In genomic region chr16:54685682-54686081, GRCh38 we compare ENCODE assay signal across 31 cellular contexts.
"Had no signal": no experiment of that assay in that cellular context is flagged by ENCODE, and none has a peak within 500 bp of the region (broad histone marks: within the 10 kb centered on the region; RNA-seq: fewer than 3 reads in every experiment).

No MANE protein-coding gene starts in this region.

- H3K4me1 ChIP-seq: parathyroid adenoma, psoas muscle, spleen, suprapubic skin, testis, tibial artery, transverse colon, upper lobe of right lung, uterus had no signal

- ATAC-seq: naive thymus-derived CD8-positive, alpha-beta T cell; natural killer cell treated with Interleukin-12 subunit alpha and Interleukin-12 subunit beta and Interleukin-15 and Interleukin-18, amount 100 ng/mL, for 72 hours; psoas muscle; right cardiac atrium; sciatic nerve; stimulated activated memory B cell treated with anti-CD40 and anti-IgM and Interleukin-4, amounts not matched to agents 10 μg/mL and 1 μg/mL and 100 μg/mL, for 72 hours; stimulated activated naive CD8-positive, alpha-beta T cell treated with anti-CD3 and anti-CD28 coated beads, Interleukin-15, amount 100 ng/mL, for 72 hours; stimulated activated naive CD8-positive, alpha-beta T cell treated with anti-CD3 and anti-CD28 coated beads, Interleukin-15, Interleukin-2, amounts not matched to agents 100 U/mL and 50 U/mL, for 24 hours; upper lobe of right lung had no signal

- H3K27me3 Mint-ChIP-seq: stimulated activated memory B cell treated with anti-CD40 and anti-IgM and Interleukin-4, amounts not matched to agents 10 μg/mL and 1 μg/mL and 100 μg/mL, for 72 hours had no signal

- H3K4me3 Mint-ChIP-seq: naive thymus-derived CD8-positive, alpha-beta T cell; natural killer cell treated with Interleukin-12 subunit alpha and Interleukin-12 subunit beta and Interleukin-15 and Interleukin-18, amount 100 ng/mL, for 72 hours; neural progenitor cell; stimulated activated memory B cell treated with anti-CD40 and anti-IgM and Interleukin-4, amounts not matched to agents 10 μg/mL and 1 μg/mL and 100 μg/mL, for 72 hours; stimulated activated naive CD8-positive, alpha-beta T cell treated with anti-CD3 and anti-CD28 coated beads, Interleukin-15, amount 100 ng/mL, for 72 hours; type B pancreatic cell had no signal

- H3K27me3 ChIP-seq: neural progenitor cell, ovary, suprapubic skin, testis, tibial artery, transverse colon, upper lobe of right lung, uterus had no signal

- H3K36me3 ChIP-seq: neural progenitor cell, ovary, spleen, suprapubic skin, tibial artery, transverse colon, upper lobe of right lung, uterus had no signal

- H3K4me3 ChIP-seq: neural progenitor cell, ovary, psoas muscle, skin epidermis, smooth muscle cell, spleen, suprapubic skin, testis, tibial artery, transverse colon, upper lobe of right lung, uterus had no signal

- DNase-seq: naive thymus-derived CD8-positive, alpha-beta T cell; occipital lobe; ovary; posterior cingulate gyrus; psoas muscle; right cardiac atrium; spleen; stimulated activated CD4-positive, alpha-beta T cell treated with anti-CD3 and anti-CD28 coated beads, Interleukin-12 subunit alpha, Interleukin-12 subunit beta, amount 100 ng/mL, for 4 hours; stimulated activated CD4-positive, alpha-beta T cell treated with anti-CD3 and anti-CD28 coated beads, Interleukin-1b, Interleukin-23, amount 100 ng/mL, for 48 hours; stimulated activated CD4-positive, alpha-beta T cell treated with anti-CD3 and anti-CD28 coated beads, Interleukin-4, amount 100 ng/mL, for 1 hour; stimulated activated CD4-positive, alpha-beta T cell treated with anti-CD3 and anti-CD28 coated beads, Interleukin-4, amount 100 ng/mL, for 4 hours; stimulated activated CD8-positive, alpha-beta memory T cell treated with anti-CD3 and anti-CD28 coated beads, Interleukin-4, amount 100 ng/mL, for 48 hours; stimulated activated naive CD4-positive, alpha-beta T cell; stimulated activated naive CD8-positive, alpha-beta T cell treated with anti-CD3 and anti-CD28 coated beads, Interleukin-15, amount 100 ng/mL, for 72 hours; stimulated activated naive CD8-positive, alpha-beta T cell treated with anti-CD3 and anti-CD28 coated beads, Interleukin-15, Interleukin-2, amounts not matched to agents 100 U/mL and 50 U/mL, for 24 hours; substantia nigra; testis; tibial artery; transverse colon; upper lobe of right lung; uterus had no signal

- H3K4me1 Mint-ChIP-seq: naive thymus-derived CD8-positive, alpha-beta T cell; neural progenitor cell; stimulated activated memory B cell treated with anti-CD40 and anti-IgM and Interleukin-4, amounts not matched to agents 10 μg/mL and 1 μg/mL and 100 μg/mL, for 72 hours; stimulated activated naive CD8-positive, alpha-beta T cell treated with anti-CD3 and anti-CD28 coated beads, Interleukin-15, amount 100 ng/mL, for 72 hours had no signal

- H3K9me3 Mint-ChIP-seq: neural progenitor cell, type B pancreatic cell had no signal

- H3K27ac Mint-ChIP-seq: naive thymus-derived CD8-positive, alpha-beta T cell; natural killer cell treated with Interleukin-12 subunit alpha and Interleukin-12 subunit beta and Interleukin-15 and Interleukin-18, amount 100 ng/mL, for 72 hours; neural progenitor cell; progenitor cell of endocrine pancreas; stimulated activated memory B cell treated with anti-CD40 and anti-IgM and Interleukin-4, amounts not matched to agents 10 μg/mL and 1 μg/mL and 100 μg/mL, for 72 hours; stimulated activated naive CD8-positive, alpha-beta T cell treated with anti-CD3 and anti-CD28 coated beads, Interleukin-15, amount 100 ng/mL, for 72 hours; type B pancreatic cell had no signal

- H3K27ac ChIP-seq: neural progenitor cell, ovary, parathyroid adenoma, psoas muscle, skin epidermis, spleen, suprapubic skin, testis, tibial artery, transverse colon, upper lobe of right lung, uterus had no signal

- H3K36me3 Mint-ChIP-seq: natural killer cell treated with Interleukin-12 subunit alpha and Interleukin-12 subunit beta and Interleukin-15 and Interleukin-18, amount 100 ng/mL, for 72 hours; neural progenitor cell; stimulated activated memory B cell treated with anti-CD40 and anti-IgM and Interleukin-4, amounts not matched to agents 10 μg/mL and 1 μg/mL and 100 μg/mL, for 72 hours; type B pancreatic cell had no signal

- H3K9me3 ChIP-seq: ovary, psoas muscle, spleen, suprapubic skin, testis, tibial artery, transverse colon, upper lobe of right lung, uterus had no signal
